25 cellular contexts compared by ENCODE assay signal in the genomic region with DNA sequence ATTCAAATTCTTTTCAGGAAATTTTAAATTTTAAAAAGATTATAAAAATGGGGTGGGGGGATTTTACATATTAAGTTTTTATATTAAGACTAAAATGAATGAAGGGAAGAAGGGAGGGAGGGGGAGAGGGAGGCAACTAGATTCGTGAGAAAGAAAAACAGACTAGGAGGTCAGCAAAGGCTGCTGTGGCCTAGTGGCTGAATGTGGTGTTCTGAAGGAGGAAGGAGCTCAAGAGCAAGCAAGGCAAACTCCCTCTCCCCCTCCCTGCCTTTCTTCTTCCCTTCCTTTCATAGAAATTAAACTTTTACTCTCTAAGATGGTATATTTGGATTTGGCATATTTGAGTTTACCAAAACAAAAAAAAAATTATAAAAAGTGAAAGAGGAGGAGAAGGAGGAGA. TPM values are rescaled to one million over a fixed set of nuclear protein-coding genes. Genes with fewer than 3 reads are reported as not detected.
DNase-seq lines count a peak whose midpoint lies in the region; ATAC-seq, FAIRE-seq and TF ChIP-seq lines count a peak whose summit lies in the region.
"Had no signal": no experiment of that assay in that cellular context is flagged by ENCODE, and none has a peak within 500 bp of the region (broad histone marks: within the 10 kb centered on the region; RNA-seq: fewer than 3 reads in every experiment).

No MANE protein-coding gene starts in this region.

- CTCF ChIA-PET in HepG2 (lab: Yijun Ruan, JAX; ENCODE audit: low intra/inter-chr PET ratio, low total read pairs) = no interaction called here

- peak; percentile 4 for TF ChIP-seq CTCF in cardiac muscle cell (IDR thresholded peaks at IDR 0.05; ENCODE audit: low read depth, low read length)
- no peak for TF ChIP-seq CTCF in thoracic aorta (IDR thresholded peaks at IDR 0.05)
- no peak for TF ChIP-seq CTCF in HepG2 (CRISPR knock-in tag; IDR thresholded peaks at IDR 0.05)

- H3K9me3 ChIP-seq in cardiac muscle cell (ENCODE audit: low read depth) (no peaks in the 10 kb centered on the region), thoracic aorta (no peaks in the 10 kb centered on the region), HepG2 (ENCODE audit: low read length) (no peaks in the 10 kb centered on the region)
- H3K9me3 ChIP-seq: SJCRH30, stomach had no signal

- no peaks in the 10 kb centered on the region for H3K79me2 ChIP-seq in HepG2 (ENCODE audit: insufficient read depth, low read length)

- no peak overlapping the region for H3K9ac ChIP-seq in HepG2 (ENCODE audit: insufficient read depth, low read depth, low read length)

- 71% methylated on average over 1 of the region's 1 CpG for WGBS in HepG2 (ENCODE audit: low lambda C conversion rate)

- H3K9me3 Mint-ChIP-seq in memory B cell = no peaks in the 10 kb centered on the region
- H3K9me3 Mint-ChIP-seq: dendritic cell treated with granulocyte-macrophage colony-stimulating factor and Interleukin-4, amounts not matched to agents 40 ng/mL and 50 ng/mL, for 4 days; neural crest cell had no signal

- peak overlapping the region; percentile 71 for H3K27ac ChIP-seq in cardiac muscle cell
- peak overlapping the region; percentile 4 to 27 for H3K27ac ChIP-seq in thoracic aorta
- H3K27ac ChIP-seq in HepG2 (ENCODE audit: extremely low read length, insufficient read depth, low read length) = no peak overlapping the region
- H3K27ac ChIP-seq: SJCRH30 had no signal

- H3K36me3 ChIP-seq in cardiac muscle cell = peaks cover 7% of the 10 kb centered on the region
- H3K36me3 ChIP-seq in thoracic aorta = no peaks in the 10 kb centered on the region
- no peaks in the 10 kb centered on the region for H3K36me3 ChIP-seq in HepG2 (replicated peaks in 1 of 2; ENCODE audit: control insufficient read depth in 1 of 2, insufficient read depth in 2 of 2, low read length in 2 of 2)
- H3K36me3 ChIP-seq: stomach had no signal

- POLR2A ChIA-PET in HepG2 (lab: Yijun Ruan, JAX) = no interaction called here

- H3K27ac Mint-ChIP-seq in memory B cell = peak overlapping the region; percentile 65
- H3K27ac Mint-ChIP-seq: activated CD4-positive, alpha-beta T cell treated with anti-CD3 and anti-CD28 coated beads, Interleukin-2, amount 10 ng/mL, durations not matched to agents 7 days and 5 days; B cell; dendritic cell treated with granulocyte-macrophage colony-stimulating factor and Interleukin-4, amounts not matched to agents 40 ng/mL and 50 ng/mL, for 4 days; progenitor cell of endocrine pancreas had no signal

- no peak for TF ChIP-seq POLR2A in HepG2 (IDR thresholded peaks at IDR 0.05; ENCODE audit: insufficient read depth in 1 of 2, low read depth in 2 of 2, low read length in 2 of 2)

- no peak overlapping the region for H3K4me2 ChIP-seq in HepG2 (ENCODE audit: low read depth, low read length)

- DNase-seq in cardiac muscle cell (ENCODE audit: low read depth in 1 of 2, low spot score in 1 of 2) = no peak
- no peak for DNase-seq in Right ventricle myocardium superior
- DNase-seq in OCI-M1 (lab: John Stamatoyannopoulos, UW) = peak; percentile 14
- DNase-seq in memory B cell (ENCODE audit: low spot score in 2 of 2) = no peak
- no peak for DNase-seq in thoracic aorta (ENCODE audit: low spot score)
- DNase-seq in NCI-H1930 (lab: John Stamatoyannopoulos, UW) = no peak
- DNase-seq in HepG2 (ENCODE audit: low spot score) = no peak
- DNase-seq in cerebellum (ENCODE audit: low spot score) = no peak
- DNase-seq: activated CD4-positive, alpha-beta T cell treated with anti-CD3 and anti-CD28 coated beads, Interleukin-2, amount 10 ng/mL, durations not matched to agents 7 days and 5 days; activated CD8-positive, alpha-beta memory T cell treated with anti-CD3 and anti-CD28 coated beads, Interleukin-2, amount 50 U/mL, for 48 hours; activated effector memory CD4-positive, alpha-beta T cell treated with Interleukin-2 at 50 U/mL for 16 hours; EL; HCEC 1CT; hypothalamus; NCI-H1694; NCI-H2227 treated with DMSO at 0.1 percent for 48 hours; NCI-H774; SJCRH30; stimulated activated CD4-positive, alpha-beta T cell treated with anti-CD3 and anti-CD28 coated beads, Interleukin-4, amount 100 ng/mL, for 1 hour; stomach had no signal

- H3K36me3 Mint-ChIP-seq in memory B cell = peaks cover 24% of the 10 kb centered on the region

- no peak overlapping the region for H2AFZ ChIP-seq in HepG2 (ENCODE audit: low read length)

- in situ Hi-C loops in HepG2 (cut with HindIII; ENCODE audit: extremely low pct_ligation_motif_present, low pct_unique_long_range_greater_than_20kb) = no loop called here

- no peaks in the 10 kb centered on the region for H3K27me3 ChIP-seq in cardiac muscle cell
- H3K27me3 ChIP-seq in thoracic aorta (replicated peaks; ENCODE audit: insufficient read depth) = no peaks in the 10 kb centered on the region
- H3K27me3 ChIP-seq in HepG2 (ENCODE audit: control insufficient read depth in 1 of 2, insufficient read depth in 2 of 2, low read length in 2 of 2) = no peaks in the 10 kb centered on the region
- H3K27me3 ChIP-seq: SJCRH30, stomach had no signal

- peaks cover 34% of the 10 kb centered on the region for H3K4me1 Mint-ChIP-seq in memory B cell

- intact Hi-C loops in Right ventricle myocardium superior (cut with DNase I) (no loop called here), HepG2 (cut with micrococcal nuclease; ENCODE audit: unreplicated experiment) (no loop called here)

- H3K4me3 Mint-ChIP-seq in memory B cell = no peak overlapping the region
- H3K4me3 Mint-ChIP-seq: activated CD4-positive, alpha-beta T cell treated with anti-CD3 and anti-CD28 coated beads, Interleukin-2, amount 10 ng/mL, durations not matched to agents 7 days and 5 days; B cell; dendritic cell treated with granulocyte-macrophage colony-stimulating factor and Interleukin-4, amounts not matched to agents 40 ng/mL and 50 ng/mL, for 4 days; neural crest cell had no signal

- BruUV-seq in HepG2 (replicated peaks; lab: Mats Ljungman, UMichigan) = no TSS peak

- TF ChIP-seq EP300 in HepG2 (IDR thresholded peaks at IDR 0.05; ENCODE audit: low read depth in 2 of 2, low read length in 2 of 2) (no peak), HepG2 (CRISPR knock-in tag; IDR thresholded peaks at IDR 0.05; ENCODE audit: borderline replicate concordance) (no peak)

- H3K4me1 ChIP-seq in cardiac muscle cell (ENCODE audit: low read depth) = peaks cover 22% of the 10 kb centered on the region
- H3K4me1 ChIP-seq in thoracic aorta (ENCODE audit: control insufficient read depth in 1 of 2, low read depth in 2 of 2) = peaks cover 34 to 51% of the 10 kb centered on the region in 2 donors
- H3K4me1 ChIP-seq in HepG2 (ENCODE audit: insufficient read depth, low read length) = no peaks in the 10 kb centered on the region

- no peak for TF ChIP-seq RAD21 in HepG2 (CRISPR knock-in tag; IDR thresholded peaks at IDR 0.05)

- H3K4me3 ChIP-seq in cardiac muscle cell (no peak overlapping the region), thoracic aorta (no peak overlapping the region), HepG2 (replicated peaks in 1 of 3; ENCODE audit: insufficient read depth in 1 of 3, low read depth in 2 of 3, low read length in 3 of 3) (no peak overlapping the region)
- H3K4me3 ChIP-seq: SJCRH30, stomach had no signal

- H3K27me3 Mint-ChIP-seq in memory B cell = no peaks in the 10 kb centered on the region
- H3K27me3 Mint-ChIP-seq: activated CD4-positive, alpha-beta T cell treated with anti-CD3 and anti-CD28 coated beads, Interleukin-2, amount 10 ng/mL, durations not matched to agents 7 days and 5 days; B cell; progenitor cell of endocrine pancreas had no signal

- no peak for ATAC-seq in Right ventricle myocardium superior (ENCODE audit: poor library complexity)
- ATAC-seq in memory B cell (ENCODE audit: low read depth) = no peak
- no peak for ATAC-seq in thoracic aorta (ENCODE audit: insufficient number of reproducible peaks, low FRiP score, low read depth)
- ATAC-seq in HepG2 = no peak

- H4K20me1 ChIP-seq in HepG2 (ENCODE audit: insufficient read depth, low read length) = no peaks in the 10 kb centered on the region

- FAIRE-seq in HepG2 (lab: Jason Lieb, UNC) = no peak
- FAIRE-seq: A204.1 had no signal

TF ChIP-seq in HepG2, 621 proteins besides CTCF, POLR2A, EP300 and RAD21 (continues in another document):
- TF ChIP-seq ZNF205 (CRISPR knock-in tag; IDR thresholded peaks at IDR 0.05) (no peak), SRF (IDR thresholded peaks at IDR 0.05; ENCODE audit: low read depth, low read length) (no peak), KAT2B (IDR thresholded peaks at IDR 0.05; ENCODE audit: borderline replicate concordance, low read depth, low read length) (no peak), EHMT2 (IDR thresholded peaks at IDR 0.05; ENCODE audit: borderline replicate concordance, low read depth, low read length) (no peak), ZNF678 (CRISPR knock-in tag; IDR thresholded peaks at IDR 0.05) (no peak)

RNA-seq across cellular contexts. Expression of gene DYRK2, which starts 18.1 kb away (rescaled TPM):
- total RNA-seq in cardiac muscle cell = 58.2 and 95.9 TPM in 2 replicates
- polyA plus RNA-seq in cardiac muscle cell = 48.2 and 66.3 TPM in 2 replicates
- total RNA-seq in Right ventricle myocardium superior = 45.8 TPM
- total RNA-seq in thoracic aorta = 10 to 100 TPM; 22.5 to 35.3 TPM
- 10.1 and 11.5 TPM in 2 replicates for total RNA-seq in HepG2 (2016; rRNA removed; fragmentation: Illumina TruSeq; extraction: Trizol)
- 0.62 and 0.81 TPM in 2 replicates for total RNA-seq in HepG2 (2016; cell fraction: cytosol; rRNA removed; fragmentation: Illumina TruSeq; extraction: Trizol; ENCODE audit: low read depth)
- total RNA-seq in HepG2 (2016; cell fraction: insoluble cytoplasmic fraction; rRNA removed; fragmentation: Illumina TruSeq; extraction: Trizol) = 9.8 and 11.5 TPM in 2 replicates
- total RNA-seq in HepG2 (2016; cell fraction: membrane; rRNA removed; fragmentation: Illumina TruSeq; extraction: Trizol) = 4.4 and 5.2 TPM in 2 replicates
- total RNA-seq in HepG2 (2016; cell fraction: nucleus; rRNA removed; fragmentation: Illumina TruSeq; extraction: Trizol) = 11.0 and 12.1 TPM in 2 replicates
- polyA plus RNA-seq in HepG2 (2011; rRNA removed) = 8.2 and 9.3 TPM in 2 replicates
- 7.3 and 8.2 TPM in 2 replicates for polyA plus RNA-seq in HepG2 (2011; cell fraction: cytosol; rRNA removed)
- polyA plus RNA-seq in HepG2 (2011; cell fraction: nucleus; rRNA removed) = 8.6 and 9.9 TPM in 2 replicates
- 5.3 and 6.0 TPM in 2 replicates for polyA plus RNA-seq in HepG2 (2012)
- polyA plus RNA-seq in HepG2 (2016; cell fraction: cytosol; fragmentation: Illumina TruSeq; extraction: Trizol; ENCODE audit: low read depth) = 0.89 and 1.4 TPM in 2 replicates
- polyA plus RNA-seq in HepG2 (2016; cell fraction: insoluble cytoplasmic fraction; fragmentation: Illumina TruSeq; extraction: Trizol; ENCODE audit: low read depth) = 6.8 and 9.2 TPM in 2 replicates
- polyA plus RNA-seq in HepG2 (2016; cell fraction: membrane; fragmentation: Illumina TruSeq; extraction: Trizol; ENCODE audit: low read depth) = 2.1 and 2.6 TPM in 2 replicates
- 9.5 and 10.2 TPM in 2 replicates for polyA plus RNA-seq in HepG2 (2016; cell fraction: nucleus; fragmentation: Illumina TruSeq; extraction: Trizol; ENCODE audit: insufficient read depth, low read depth)
- polyA minus RNA-seq in HepG2 (2011; rRNA and poly(A)+ RNA removed; ENCODE audit: low replicate concordance) = 33.7 and 36.3 TPM in 2 replicates
- 10.1 and 14.8 TPM in 2 replicates for polyA minus RNA-seq in HepG2 (2011; cell fraction: cytosol; rRNA and poly(A)+ RNA removed)
- polyA minus RNA-seq in HepG2 (2011; cell fraction: nucleus; rRNA and poly(A)+ RNA removed) = 18.7 and 29.2 TPM in 2 replicates
- total RNA-seq in cerebellum = 39.8 TPM
